In genomic region chr3:34090876-34091275, GRCh38 we compare ENCODE assay signal across 23 cellular contexts.
A peak's percentile ranks its signal among the peaks of the same experiment; 100 is the strongest.
DNase-seq lines count a peak whose midpoint lies in the region; ATAC-seq and TF ChIP-seq lines count a peak whose summit lies in the region.
"Had no signal": no experiment of that assay in that cellular context is flagged by ENCODE, and none has a peak within 500 bp of the region (broad histone marks: within the 10 kb centered on the region; RNA-seq: fewer than 3 reads in every experiment).

No MANE protein-coding gene starts in this region.

- ATAC-seq in HG02870 (IDR thresholded peaks at IDR 0.05; ENCODE audit: unreplicated experiment): no peak
- ATAC-seq: CD8-positive, alpha-beta T cell had no signal

- H2AFZ ChIP-seq in neuronal stem cell (ENCODE audit: low read length): no peak overlapping the region

- H4K91ac ChIP-seq in neuronal stem cell (ENCODE audit: low read depth, low read length, poor library complexity): no peak overlapping the region

- H3K23ac ChIP-seq in neuronal stem cell (ENCODE audit: low read depth, low read length, poor library complexity): no peak overlapping the region

- no peak overlapping the region for H3K9ac ChIP-seq in neuronal stem cell (ENCODE audit: low read depth, low read length, poor library complexity)

- no peaks in the 10 kb centered on the region for H3K27me3 ChIP-seq in neuronal stem cell (ENCODE audit: control insufficient read depth in 3 of 3, insufficient read depth in 3 of 3, low read depth in 1 of 3, low read length in 3 of 3)

- H3K4me1 ChIP-seq in neuronal stem cell (ENCODE audit: control insufficient read depth in 2 of 2, insufficient read depth in 1 of 2, low read depth in 1 of 2, low read length in 2 of 2): peaks cover 0 to 2% of the 10 kb centered on the region in 2 donors

- DNase-seq in NCI-H146 (lab: John Stamatoyannopoulos, UW): peak; percentile 31
- no peak for DNase-seq in NCI-H146 treated with DMSO at 0.1 percent for 48 hours (lab: John Stamatoyannopoulos, UW; ENCODE audit: unreplicated experiment)
- DNase-seq in NCI-H345 (lab: John Stamatoyannopoulos, UW): peak; percentile 61
- peak; percentile 93 for DNase-seq in cerebellar cortex (ENCODE audit: low spot score)
- DNase-seq in neuronal stem cell (ENCODE audit: low spot score): no peak
- no peak for DNase-seq in A172 (ENCODE audit: low spot score)
- DNase-seq in type B pancreatic cell (ENCODE audit: extremely low spot score, unreplicated experiment): no peak
- DNase-seq: 8988T; AML-193; CD8-positive, alpha-beta T cell; DND-41; GOT3; HCEC 1CT; MV-4-11; NCI-H1436; NCI-H2029; NCI-H2171; NCI-H446; NCI-H774; Right ventricle myocardium superior had no signal

- peaks cover 4% of the 10 kb centered on the region for H3K27me3 Mint-ChIP-seq in type B pancreatic cell

- H3K4me1 Mint-ChIP-seq in type B pancreatic cell (ENCODE audit: unreplicated experiment): no peaks in the 10 kb centered on the region

- no peak for TF ChIP-seq CTCF in type B pancreatic cell (conservative IDR thresholded peaks at IDR 0.05)

- no peak overlapping the region for H4K8ac ChIP-seq in neuronal stem cell (ENCODE audit: low read depth, low read length)

- peak overlapping the region; percentile 36 for H3K18ac ChIP-seq in neuronal stem cell (ENCODE audit: low read length)

- H3K4me3 Mint-ChIP-seq in type B pancreatic cell: no peak overlapping the region
- H3K4me3 Mint-ChIP-seq: CD8-positive, alpha-beta T cell; IgD-negative memory B cell; T-helper 1 cell treated with Interleukin-12 subunit alpha and Interleukin-12 subunit beta and Interleukin-4 antibody, amounts not matched to agents 30 μg/mL and 1 μg/mL, for 36 hours had no signal

- no peak overlapping the region for H2AK5ac ChIP-seq in neuronal stem cell (ENCODE audit: low read depth, low read length)

- no peak overlapping the region for H2BK120ac ChIP-seq in neuronal stem cell (ENCODE audit: low read depth, low read length)

- no peak overlapping the region for H2BK5ac ChIP-seq in neuronal stem cell (ENCODE audit: low read length)

- no peak overlapping the region for H2BK15ac ChIP-seq in neuronal stem cell (ENCODE audit: low read length)

- no peaks in the 10 kb centered on the region for H3K36me3 Mint-ChIP-seq in type B pancreatic cell
- H3K36me3 Mint-ChIP-seq: CD8-positive, alpha-beta T cell; IgD-negative memory B cell had no signal

- no peak overlapping the region for H2BK12ac ChIP-seq in neuronal stem cell (ENCODE audit: low read length)

- no peak overlapping the region for H3K4me3 ChIP-seq in neuronal stem cell (ENCODE audit: low read length in 2 of 2)

- H3K27ac ChIP-seq in neuronal stem cell (replicated peaks; ENCODE audit: low read length): no peak overlapping the region

- no CpG with 5 or more reads among the region's 4 CpGs for WGBS in neuronal stem cell (ENCODE audit: extremely low coverage in 2 of 2, insufficient read length in 2 of 2, insufficient replicate concordance in 1 of 2), 2 donors

- H3K9me3 ChIP-seq in neuronal stem cell (replicated peaks in 1 of 2; ENCODE audit: control insufficient read depth in 2 of 2, insufficient read depth in 1 of 2, low read depth in 1 of 2, low read length in 2 of 2): no peaks in the 10 kb centered on the region

- no peaks in the 10 kb centered on the region for H3K36me3 ChIP-seq in neuronal stem cell (replicated peaks in 1 of 2; ENCODE audit: control insufficient read depth in 2 of 2, insufficient read depth in 2 of 2, low read length in 2 of 2)

- H3K14ac ChIP-seq in neuronal stem cell (ENCODE audit: low read length): no peak overlapping the region

- no peak overlapping the region for H3K4me2 ChIP-seq in neuronal stem cell (ENCODE audit: insufficient read depth, low read length, poor library complexity, severe bottlenecking)

- peaks cover under 1% of the 10 kb centered on the region for H3K9me3 Mint-ChIP-seq in type B pancreatic cell
- H3K9me3 Mint-ChIP-seq: T-helper 1 cell treated with Interleukin-12 subunit alpha and Interleukin-12 subunit beta and Interleukin-4 antibody, amounts not matched to agents 30 μg/mL and 1 μg/mL, for 36 hours had no signal

- H3K79me1 ChIP-seq in neuronal stem cell (ENCODE audit: low read depth, low read length): no peaks in the 10 kb centered on the region

- no peak overlapping the region for H3K4ac ChIP-seq in neuronal stem cell (ENCODE audit: low read length)

- no peak overlapping the region for H3K27ac Mint-ChIP-seq in type B pancreatic cell
- H3K27ac Mint-ChIP-seq: CD8-positive, alpha-beta T cell; IgD-negative memory B cell; T-helper 1 cell treated with Interleukin-12 subunit alpha and Interleukin-12 subunit beta and Interleukin-4 antibody, amounts not matched to agents 30 μg/mL and 1 μg/mL, for 36 hours had no signal

Comparison
In these comparisons a context has a peak if more than half of its experiments do, and no peak if none do; other contexts are left out.
1. DNase-seq: peak in NCI-H146 (single experiment), NCI-H345 (single experiment) and cerebellar cortex (single experiment); none in NCI-H146 treated with DMSO at 0.1 percent for 48 hours (single experiment), neuronal stem cell (single experiment), A172 (single experiment) and type B pancreatic cell (single experiment).